Comparison of ENCODE assay signal across 8 cellular contexts in genomic region chr3:195443391-195443989, GRCh38. TPM values are rescaled to one million over a fixed set of nuclear protein-coding genes. Genes with fewer than 3 reads are reported as not detected.
DNase-seq lines count a peak whose midpoint lies in the region; ATAC-seq and TF ChIP-seq lines count a peak whose summit lies in the region.

No MANE protein-coding gene starts in this region.

- no peak for TF ChIP-seq CTCF in left lung (IDR thresholded peaks at IDR 0.05)

- peak overlapping the region; percentile 83 for H3K27ac Mint-ChIP-seq in activated T-cell treated with anti-CD3 and anti-CD28 coated beads, Interleukin-2, amount 50 U/mL, for 24 hours
- H3K27ac Mint-ChIP-seq in activated naive CD4-positive, alpha-beta T cell treated with anti-CD3 and anti-CD28 coated beads, Interleukin-2, amount 50 U/mL, for 72 hours: peak overlapping the region; percentile 77 to 96

- no peak for DNase-seq in activated T-cell treated with anti-CD3 and anti-CD28 coated beads, Interleukin-2, amount 50 U/mL, for 24 hours
- no peak for DNase-seq in activated T-cell treated with anti-CD3 and anti-CD28 coated beads, Interleukin-2, amount 50 U/mL, for 1 hour
- DNase-seq in activated naive CD4-positive, alpha-beta T cell treated with anti-CD3 and anti-CD28 coated beads, Interleukin-2, amount 50 U/mL, for 72 hours (ENCODE audit: low spot score in 2 of 2): no peak
- DNase-seq in left lung (no peak), dermis blood vessel endothelial cell (no peak)

- 23% methylated on average over 6 of the region's 6 CpGs for WGBS in thymus

- peaks cover 45% of the 10 kb centered on the region for H3K4me1 Mint-ChIP-seq in activated T-cell treated with anti-CD3 and anti-CD28 coated beads, Interleukin-2, amount 50 U/mL, for 24 hours (ENCODE audit: low read depth)

- no peaks in the 10 kb centered on the region for H3K27me3 Mint-ChIP-seq in activated T-cell treated with anti-CD3 and anti-CD28 coated beads, Interleukin-2, amount 50 U/mL, for 24 hours

- H3K4me3 ChIP-seq in left lung (peak overlapping the region; percentile 0 to 26), thymus (ENCODE audit: low read length) (peak overlapping the region; percentile 74)

- peaks cover 15% of the 10 kb centered on the region for H3K36me3 Mint-ChIP-seq in activated T-cell treated with anti-CD3 and anti-CD28 coated beads, Interleukin-2, amount 50 U/mL, for 24 hours (ENCODE audit: low read depth)
- peaks cover 0 to 10% of the 10 kb centered on the region in 2 donors for H3K36me3 Mint-ChIP-seq in activated naive CD4-positive, alpha-beta T cell treated with anti-CD3 and anti-CD28 coated beads, Interleukin-2, amount 50 U/mL, for 72 hours

- intact Hi-C loops in left lung (cut with DNase I): no loop called here

- no peak for ATAC-seq in activated naive CD4-positive, alpha-beta T cell treated with anti-CD3 and anti-CD28 coated beads, Interleukin-2, amount 50 U/mL, for 72 hours
- no peak for ATAC-seq in left lung
- ATAC-seq in GM21381 (IDR thresholded peaks at IDR 0.05; ENCODE audit: unreplicated experiment): no peak
- ATAC-seq in GM18870 (IDR thresholded peaks at IDR 0.05; ENCODE audit: unreplicated experiment): no peak

- H3K4me1 ChIP-seq in left lung: peaks cover 12 to 42% of the 10 kb centered on the region in 2 donors
- H3K4me1 ChIP-seq in thymus (ENCODE audit: control insufficient read depth, insufficient read depth, low read length): peaks cover 9% of the 10 kb centered on the region

- H3K36me3 ChIP-seq in left lung (no peaks in the 10 kb centered on the region), thymus (ENCODE audit: control insufficient read depth, insufficient read depth) (no peaks in the 10 kb centered on the region)

- H3K27me3 ChIP-seq in left lung (no peaks in the 10 kb centered on the region), thymus (ENCODE audit: control insufficient read depth, insufficient read depth) (no peaks in the 10 kb centered on the region)

- no peaks in the 10 kb centered on the region for H3K9me3 ChIP-seq in left lung
- H3K9me3 ChIP-seq in thymus (ENCODE audit: control insufficient read depth): no peaks in the 10 kb centered on the region

- no peaks in the 10 kb centered on the region for H3K9me3 Mint-ChIP-seq in activated T-cell treated with anti-CD3 and anti-CD28 coated beads, Interleukin-2, amount 50 U/mL, for 24 hours
- no peaks in the 10 kb centered on the region for H3K9me3 Mint-ChIP-seq in activated naive CD4-positive, alpha-beta T cell treated with anti-CD3 and anti-CD28 coated beads, Interleukin-2, amount 50 U/mL, for 72 hours

- peak overlapping the region; percentile 20 to 83 for H3K27ac ChIP-seq in left lung
- H3K27ac ChIP-seq in thymus (ENCODE audit: low read depth): no peak overlapping the region

- peak overlapping the region; percentile 95 for H3K4me3 Mint-ChIP-seq in activated T-cell treated with anti-CD3 and anti-CD28 coated beads, Interleukin-2, amount 50 U/mL, for 24 hours

RNA-seq across cellular contexts. Expression of gene ACAP2, which starts 0.7 kb away (rescaled TPM):
- total RNA-seq in activated naive CD4-positive, alpha-beta T cell treated with anti-CD3 and anti-CD28 coated beads, Interleukin-2, amount 50 U/mL, for 72 hours: 10 to 100 TPM; 46.3 to 75.8 TPM
- total RNA-seq in left lung (10 to 100 TPM; 44.7 to 78.7 TPM), dermis blood vessel endothelial cell (63.3 and 66.9 TPM in 2 replicates)
- polyA plus RNA-seq in thymus: 18.9 TPM
